Comparison of ENCODE assay signal across 8 cellular contexts in the genomic region with DNA sequence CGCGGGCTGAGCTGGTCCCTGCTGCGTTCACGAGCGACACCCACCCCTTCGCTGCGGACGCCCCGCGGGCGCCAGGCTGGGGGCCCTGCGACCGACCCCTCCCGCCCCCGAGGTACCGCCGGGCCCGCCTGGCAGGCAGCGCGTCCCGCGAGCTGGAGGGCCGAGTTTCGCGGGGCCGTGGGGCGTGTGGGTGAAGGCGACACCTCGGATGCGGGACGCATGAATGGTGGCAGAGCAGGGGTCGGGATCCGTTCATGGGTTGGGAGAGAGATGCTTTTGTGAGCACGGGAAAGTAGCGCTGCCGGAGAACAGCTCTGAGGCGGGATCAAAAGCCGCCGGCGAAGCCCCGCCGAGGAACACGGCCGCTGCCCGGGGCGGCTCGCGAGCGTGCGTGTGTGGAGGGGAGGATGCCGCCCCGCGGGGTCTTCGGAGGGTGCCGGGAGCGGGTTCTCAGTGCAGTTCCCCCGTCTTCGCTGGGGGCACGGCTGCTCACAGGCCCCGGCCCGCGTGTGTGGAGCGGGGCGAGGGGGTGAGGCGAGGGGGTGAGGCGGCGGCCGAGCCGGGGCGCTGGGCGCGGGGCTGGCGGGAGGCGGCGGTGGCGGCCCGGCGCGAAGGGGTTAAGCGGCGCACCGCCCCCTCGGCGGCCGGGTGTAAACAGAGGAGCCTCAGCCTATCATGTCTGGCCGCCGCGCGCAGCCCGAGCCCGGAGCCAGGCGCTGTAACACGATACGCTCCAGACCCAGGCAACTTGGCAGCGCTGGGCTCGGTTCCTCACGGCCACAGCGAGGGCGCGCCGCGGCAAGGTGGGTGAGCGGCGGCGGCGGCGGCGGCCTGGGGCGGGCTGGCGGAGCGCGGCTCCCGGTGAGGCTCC.
DNase-seq lines count a peak whose midpoint lies in the region; ATAC-seq and TF ChIP-seq lines count a peak whose summit lies in the region.

No MANE protein-coding gene starts in this region.

- no peaks in the 10 kb centered on the region for H3K9me3 ChIP-seq in duodenal mucosa (ENCODE audit: control insufficient read depth in 1 of 2, low read length in 2 of 2)
- no peaks in the 10 kb centered on the region for H3K9me3 ChIP-seq in left lung

- intact Hi-C loops in left lung (cut with DNase I) = no loop called here

- peaks cover 60% of the 10 kb centered on the region for H3K27me3 Mint-ChIP-seq in activated CD4-positive, alpha-beta T cell treated with anti-CD3 and anti-CD28 coated beads, Interleukin-2, amount 10 ng/mL, durations not matched to agents 7 days and 5 days

- POLR2A ChIA-PET in activated CD4-positive, alpha-beta T cell treated with anti-CD3 and anti-CD28 coated beads, Interleukin-2, amount 10 ng/mL, durations not matched to agents 7 days and 5 days (lab: Charles Lee) = no interaction called here

- DNase-seq in NCI-H187 (lab: John Stamatoyannopoulos, UW) (peak; percentile 71 to 77), left lung (peak; percentile 86 to 89), SIG-M5 (lab: John Stamatoyannopoulos, UW) (no peak)
- peak; percentile 24 for DNase-seq in activated CD4-positive, alpha-beta T cell treated with anti-CD3 and anti-CD28 coated beads, Interleukin-2, amount 10 ng/mL, durations not matched to agents 7 days and 5 days
- peak; percentile 5 to 40 for DNase-seq in stimulated activated CD4-positive, alpha-beta T cell treated with anti-CD3 and anti-CD28 coated beads, Interleukin-1b, Interleukin-23, amount 100 ng/mL, for 4 hours (ENCODE audit: low read depth in 2 of 2)

- H3K27me3 ChIP-seq in duodenal mucosa (ENCODE audit: control insufficient read depth in 1 of 2, insufficient read depth in 2 of 2, low read length in 2 of 2) (peaks cover 19 to 41% of the 10 kb centered on the region in 2 donors), left lung (peaks cover 59 to 84% of the 10 kb centered on the region in 2 donors)

- peak overlapping the region; percentile 51 for H3K4me3 Mint-ChIP-seq in activated CD4-positive, alpha-beta T cell treated with anti-CD3 and anti-CD28 coated beads, Interleukin-2, amount 10 ng/mL, durations not matched to agents 7 days and 5 days

- no peaks in the 10 kb centered on the region for H3K36me3 ChIP-seq in duodenal mucosa (ENCODE audit: control insufficient read depth in 1 of 2, insufficient read depth in 2 of 2, low read length in 2 of 2)
- no peaks in the 10 kb centered on the region for H3K36me3 ChIP-seq in left lung

- H3K4me1 Mint-ChIP-seq in activated CD4-positive, alpha-beta T cell treated with anti-CD3 and anti-CD28 coated beads, Interleukin-2, amount 10 ng/mL, durations not matched to agents 7 days and 5 days = peaks cover 14% of the 10 kb centered on the region

- no peak overlapping the region for H3K27ac Mint-ChIP-seq in activated CD4-positive, alpha-beta T cell treated with anti-CD3 and anti-CD28 coated beads, Interleukin-2, amount 10 ng/mL, durations not matched to agents 7 days and 5 days

- H3K9me3 Mint-ChIP-seq in activated CD4-positive, alpha-beta T cell treated with anti-CD3 and anti-CD28 coated beads, Interleukin-2, amount 10 ng/mL, durations not matched to agents 7 days and 5 days = no peaks in the 10 kb centered on the region

- peaks cover 3% of the 10 kb centered on the region for H3K36me3 Mint-ChIP-seq in activated CD4-positive, alpha-beta T cell treated with anti-CD3 and anti-CD28 coated beads, Interleukin-2, amount 10 ng/mL, durations not matched to agents 7 days and 5 days (ENCODE audit: low read depth)

- H3K27ac ChIP-seq in duodenal mucosa (ENCODE audit: low read depth, low read length) (no peak overlapping the region), left lung (no peak overlapping the region)

- CTCF ChIA-PET in activated CD4-positive, alpha-beta T cell treated with anti-CD3 and anti-CD28 coated beads, Interleukin-2, amount 10 ng/mL, durations not matched to agents 7 days and 5 days (lab: Charles Lee) = no interaction called here

- no peak for TF ChIP-seq CTCF in left lung (IDR thresholded peaks at IDR 0.05)

- H3K4me1 ChIP-seq in duodenal mucosa (ENCODE audit: control insufficient read depth in 1 of 2, insufficient read depth in 2 of 2, low read length in 2 of 2) (peaks cover 7% of the 10 kb centered on the region in 2 donors), left lung (peaks cover 0 to 13% of the 10 kb centered on the region in 2 donors)

- ATAC-seq in GM18499 (IDR thresholded peaks at IDR 0.05; ENCODE audit: insufficient read depth, unreplicated experiment) = peak; percentile 49
- ATAC-seq in HG02840 (IDR thresholded peaks at IDR 0.05; ENCODE audit: low FRiP score, unreplicated experiment) = peak; percentile 78
- ATAC-seq in left lung = peak; percentile 99

- H3K4me3 ChIP-seq in duodenal mucosa (ENCODE audit: low read depth in 1 of 2, low read length in 2 of 2) (peak overlapping the region; percentile 50 to 56), left lung (peak overlapping the region; percentile 40 to 47)

- no peak overlapping the region for H3K9ac ChIP-seq in duodenal mucosa (ENCODE audit: low read depth in 1 of 2, low read length in 2 of 2)

Comparison
In these comparisons a context has a peak if more than half of its experiments do, and no peak if none do; other contexts are left out.
1. ATAC-seq: peak in every context shown above with its lines; median percentile 99 in left lung; 78 in HG02840; 49 in GM18499.